Comparison of ENCODE assay signal across 8 cellular contexts in genomic region chr7:47505317-47506007, GRCh38.
"Had no signal": no experiment of that assay in that cellular context is flagged by ENCODE, and none has a peak within 500 bp of the region (broad histone marks: within the 10 kb centered on the region; RNA-seq: fewer than 3 reads in every experiment).

No MANE protein-coding gene starts in this region.

- DNase-seq: mammary epithelial cell; stimulated activated naive B cell treated with anti-CD40 and anti-IgM and Interleukin-4, amounts not matched to agents 10 μg/mL and 1 μg/mL and 100 μg/mL, for 72 hours; T-helper 2 cell had no signal

- H3K4me3 Mint-ChIP-seq: activated naive CD4-positive, alpha-beta T cell treated with anti-CD3 and anti-CD28 coated beads, Interleukin-2, amount 50 U/mL, for 24 hours; stimulated activated naive B cell treated with anti-CD40 and anti-IgM and Interleukin-4, amounts not matched to agents 10 μg/mL and 1 μg/mL and 100 μg/mL, for 72 hours had no signal

- ATAC-seq: activated CD4-positive, CD25-positive, alpha-beta regulatory T cell treated with anti-CD3 and anti-CD28 coated beads, Interleukin-2, amount 50 U/mL, for 24 hours; left lobe of liver; right cardiac atrium; stimulated activated naive B cell treated with anti-CD40 and anti-IgM and Interleukin-4, amounts not matched to agents 10 μg/mL and 1 μg/mL and 100 μg/mL, for 72 hours had no signal

- H3K27me3 Mint-ChIP-seq: activated naive CD4-positive, alpha-beta T cell treated with anti-CD3 and anti-CD28 coated beads, Interleukin-2, amount 50 U/mL, for 24 hours; stimulated activated naive B cell treated with anti-CD40 and anti-IgM and Interleukin-4, amounts not matched to agents 10 μg/mL and 1 μg/mL and 100 μg/mL, for 72 hours had no signal

- H3K36me3 Mint-ChIP-seq: activated naive CD4-positive, alpha-beta T cell treated with anti-CD3 and anti-CD28 coated beads, Interleukin-2, amount 50 U/mL, for 24 hours had no signal

- H3K9me3 Mint-ChIP-seq: activated naive CD4-positive, alpha-beta T cell treated with anti-CD3 and anti-CD28 coated beads, Interleukin-2, amount 50 U/mL, for 24 hours; activated T-helper 2 cell treated with anti-CD3 and anti-CD28 coated beads, Interferon-gamma antibody, Interleukin-2, Interleukin-4, amounts not matched to agents 10 μg/mL and 5 μg/mL and 100 μg/mL, durations not matched to agents 14 hours and 24 hours and 36 hours; stimulated activated naive B cell treated with anti-CD40 and anti-IgM and Interleukin-4, amounts not matched to agents 10 μg/mL and 1 μg/mL and 100 μg/mL, for 72 hours had no signal

- H3K27ac Mint-ChIP-seq: activated naive CD4-positive, alpha-beta T cell treated with anti-CD3 and anti-CD28 coated beads, Interleukin-2, amount 50 U/mL, for 24 hours; activated T-helper 2 cell treated with anti-CD3 and anti-CD28 coated beads, Interferon-gamma antibody, Interleukin-2, Interleukin-4, amounts not matched to agents 10 μg/mL and 5 μg/mL and 100 μg/mL, durations not matched to agents 14 hours and 24 hours and 36 hours had no signal

- H3K4me1 Mint-ChIP-seq: activated naive CD4-positive, alpha-beta T cell treated with anti-CD3 and anti-CD28 coated beads, Interleukin-2, amount 50 U/mL, for 24 hours had no signal
